21 cellular contexts compared by ENCODE assay signal in genomic region chr2:233143700-233144331, GRCh38.
A peak's percentile ranks its signal among the peaks of the same experiment; 100 is the strongest.
DNase-seq lines count a peak whose midpoint lies in the region; ATAC-seq lines count a peak whose summit lies in the region.
"Had no signal": no experiment of that assay in that cellular context is flagged by ENCODE, and none has a peak within 500 bp of the region (broad histone marks: within the 10 kb centered on the region; RNA-seq: fewer than 3 reads in every experiment).

No MANE protein-coding gene starts in this region.

- H3K27me3 Mint-ChIP-seq in activated naive CD4-positive, alpha-beta T cell treated with anti-CD3 and anti-CD28 coated beads, Interleukin-2, amount 50 U/mL, for 24 hours: no peaks in the 10 kb centered on the region
- H3K27me3 Mint-ChIP-seq in T-cell: no peaks in the 10 kb centered on the region
- no peaks in the 10 kb centered on the region for H3K27me3 Mint-ChIP-seq in central memory CD8-positive, alpha-beta T cell

- no peak for DNase-seq in activated naive CD4-positive, alpha-beta T cell (lab: John Stamatoyannopoulos, UW)
- DNase-seq in T-cell (no peak), globus pallidus (ENCODE audit: low spot score) (no peak), NCI-H2107 treated with DMSO at 0.1 percent for 48 hours (lab: John Stamatoyannopoulos, UW; ENCODE audit: unreplicated experiment) (no peak)
- DNase-seq in central memory CD8-positive, alpha-beta T cell (ENCODE audit: low spot score in 2 of 2): no peak
- DNase-seq in stimulated activated effector memory CD8-positive, alpha-beta T cell treated with anti-CD3 and anti-CD28 coated beads, Interleukin-12 subunit alpha, Interleukin-12 subunit beta, amount 100 ng/mL, for 72 hours (ENCODE audit: low spot score in 2 of 2): no peak
- no peak for DNase-seq in central memory CD4-positive, alpha-beta T cell
- DNase-seq: activated CD4-positive, alpha-beta T cell treated with anti-CD3 and anti-CD28 coated beads for 48 hours; activated T-cell treated with anti-CD3 and anti-CD28 coated beads, Interleukin-2, amount 50 U/mL, for 4 hours; anterior cingulate cortex; DMS79 treated with DMSO at 0.1 percent for 48 hours; esophagus squamous epithelium; glutamatergic neuron; left lung; mucosa of descending colon; NCI-H1694 treated with DMSO at 0.1 percent for 48 hours; NCI-H226; occipital lobe; thyroid gland had no signal

- no peak overlapping the region for H3K4me3 Mint-ChIP-seq in activated naive CD4-positive, alpha-beta T cell treated with anti-CD3 and anti-CD28 coated beads, Interleukin-2, amount 50 U/mL, for 24 hours
- no peak overlapping the region for H3K4me3 Mint-ChIP-seq in T-cell
- H3K4me3 Mint-ChIP-seq in central memory CD8-positive, alpha-beta T cell: peak overlapping the region; percentile 15
- H3K4me3 Mint-ChIP-seq in stimulated activated effector memory CD8-positive, alpha-beta T cell treated with anti-CD3 and anti-CD28 coated beads, Interleukin-12 subunit alpha, Interleukin-12 subunit beta, amount 100 ng/mL, for 72 hours: no peak overlapping the region
- H3K4me3 Mint-ChIP-seq: activated T-cell treated with anti-CD3 and anti-CD28 coated beads, Interleukin-2, amount 50 U/mL, for 4 hours had no signal

- H3K9me3 Mint-ChIP-seq in activated naive CD4-positive, alpha-beta T cell treated with anti-CD3 and anti-CD28 coated beads, Interleukin-2, amount 50 U/mL, for 24 hours: no peaks in the 10 kb centered on the region
- H3K9me3 Mint-ChIP-seq in T-cell: no peaks in the 10 kb centered on the region
- H3K9me3 Mint-ChIP-seq in central memory CD8-positive, alpha-beta T cell: no peaks in the 10 kb centered on the region
- H3K9me3 Mint-ChIP-seq in stimulated activated effector memory CD8-positive, alpha-beta T cell treated with anti-CD3 and anti-CD28 coated beads, Interleukin-12 subunit alpha, Interleukin-12 subunit beta, amount 100 ng/mL, for 72 hours: no peaks in the 10 kb centered on the region
- H3K9me3 Mint-ChIP-seq: activated T-cell treated with anti-CD3 and anti-CD28 coated beads, Interleukin-2, amount 50 U/mL, for 4 hours had no signal

- peak overlapping the region; percentile 44 for H3K27ac Mint-ChIP-seq in activated naive CD4-positive, alpha-beta T cell treated with anti-CD3 and anti-CD28 coated beads, Interleukin-2, amount 50 U/mL, for 24 hours
- H3K27ac Mint-ChIP-seq in T-cell: peak overlapping the region; percentile 5 to 76
- H3K27ac Mint-ChIP-seq in central memory CD8-positive, alpha-beta T cell (ENCODE audit: low read depth): peak overlapping the region; percentile 82
- H3K27ac Mint-ChIP-seq in stimulated activated effector memory CD8-positive, alpha-beta T cell treated with anti-CD3 and anti-CD28 coated beads, Interleukin-12 subunit alpha, Interleukin-12 subunit beta, amount 100 ng/mL, for 72 hours: peak overlapping the region; percentile 91

- peaks cover 28% of the 10 kb centered on the region for H3K4me1 Mint-ChIP-seq in activated naive CD4-positive, alpha-beta T cell treated with anti-CD3 and anti-CD28 coated beads, Interleukin-2, amount 50 U/mL, for 24 hours
- H3K4me1 Mint-ChIP-seq in T-cell: peaks cover 42 to 48% (median 42%) of the 10 kb centered on the region in 3 donors
- peaks cover 55% of the 10 kb centered on the region for H3K4me1 Mint-ChIP-seq in central memory CD8-positive, alpha-beta T cell
- peaks cover 47% of the 10 kb centered on the region for H3K4me1 Mint-ChIP-seq in stimulated activated effector memory CD8-positive, alpha-beta T cell treated with anti-CD3 and anti-CD28 coated beads, Interleukin-12 subunit alpha, Interleukin-12 subunit beta, amount 100 ng/mL, for 72 hours

- no peak for ATAC-seq in T-cell (replicated peaks in 1 of 4)
- ATAC-seq in central memory CD8-positive, alpha-beta T cell (replicated peaks; ENCODE audit: extremely low read depth, poor library complexity, severe bottlenecking): no peak
- no peak for ATAC-seq in stimulated activated effector memory CD8-positive, alpha-beta T cell treated with anti-CD3 and anti-CD28 coated beads, Interleukin-12 subunit alpha, Interleukin-12 subunit beta, amount 100 ng/mL, for 72 hours
- ATAC-seq: activated T-cell treated with anti-CD3 and anti-CD28 coated beads, Interleukin-2, amount 50 U/mL, for 4 hours; left lung; mucosa of descending colon; SK-N-SH treated with all-trans-retinoic acid at 6 μM for 48 hours had no signal

- CTCF ChIA-PET in T-cell (lab: Charles Lee): no interaction called here

- POLR2A ChIA-PET in T-cell (lab: Charles Lee): no interaction called here

- peaks cover 28% of the 10 kb centered on the region for H3K36me3 Mint-ChIP-seq in activated naive CD4-positive, alpha-beta T cell treated with anti-CD3 and anti-CD28 coated beads, Interleukin-2, amount 50 U/mL, for 24 hours
- peaks cover 74% of the 10 kb centered on the region for H3K36me3 Mint-ChIP-seq in T-cell
- H3K36me3 Mint-ChIP-seq in central memory CD8-positive, alpha-beta T cell (ENCODE audit: insufficient read depth): peaks cover 81% of the 10 kb centered on the region
- peaks cover 100% of the 10 kb centered on the region for H3K36me3 Mint-ChIP-seq in stimulated activated effector memory CD8-positive, alpha-beta T cell treated with anti-CD3 and anti-CD28 coated beads, Interleukin-12 subunit alpha, Interleukin-12 subunit beta, amount 100 ng/mL, for 72 hours

Comparison
In these comparisons a context has a peak if more than half of its experiments do, and no peak if none do; other contexts are left out.
1. H3K27ac Mint-ChIP-seq: peak in every context shown above with its lines; median percentile 91 in stimulated activated effector memory CD8-positive, alpha-beta T cell treated with anti-CD3 and anti-CD28 coated beads, Interleukin-12 subunit alpha, Interleukin-12 subunit beta, amount 100 ng/mL, for 72 hours; 82 in central memory CD8-positive, alpha-beta T cell; 44 in activated naive CD4-positive, alpha-beta T cell treated with anti-CD3 and anti-CD28 coated beads, Interleukin-2, amount 50 U/mL, for 24 hours; 40 in T-cell.